17 cellular contexts compared by ENCODE assay signal in genomic region chr1:94096797-94097549, GRCh38. TPM values are rescaled to one million over a fixed set of nuclear protein-coding genes. Genes with fewer than 3 reads are reported as not detected.
DNase-seq lines count a peak whose midpoint lies in the region; ATAC-seq, FAIRE-seq and TF ChIP-seq lines count a peak whose summit lies in the region.
"Had no signal": no experiment of that assay in that cellular context is flagged by ENCODE, and none has a peak within 500 bp of the region (broad histone marks: within the 10 kb centered on the region; RNA-seq: fewer than 3 reads in every experiment).

No MANE protein-coding gene starts in this region.

- H3K27ac ChIP-seq in heart left ventricle, result peak overlapping the region; percentile 45 to 94 (median 82)

- H3K27me3 Mint-ChIP-seq in HFFc6 (ENCODE audit: insufficient read depth), result peaks cover 5% of the 10 kb centered on the region

- peaks cover 0 to 66% (median 48%) of the 10 kb centered on the region in 12 donors for H3K4me1 ChIP-seq in heart left ventricle
- H3K4me1 ChIP-seq: HAP-1 had no signal

- H3K36me3 ChIP-seq in heart left ventricle, result no peaks in the 10 kb centered on the region
- H3K36me3 ChIP-seq: HAP-1 had no signal

- ATAC-seq in Right ventricle myocardium inferior (peak; percentile 5), heart left ventricle (no peak)
- ATAC-seq: activated CD8-positive, alpha-beta T cell treated with anti-CD3 and anti-CD28 coated beads, Interleukin-2, amount 10 ng/mL, durations not matched to agents 7 days and 5 days; effector memory CD8-positive, alpha-beta T cell; K562 had no signal

- H3K9me3 ChIP-seq in heart left ventricle, result no peaks in the 10 kb centered on the region
- H3K9me3 ChIP-seq: HAP-1 had no signal

- TF ChIP-seq CTCF in heart left ventricle (IDR thresholded peaks at IDR 0.05), result no peak
- TF ChIP-seq CTCF in retinal pigment epithelial cell (conservative IDR thresholded peaks at IDR 0.05; ENCODE audit: low read depth, low read length), result no peak
- TF ChIP-seq CTCF in HFFc6 (IDR thresholded peaks at IDR 0.05), result no peak

- H3K27me3 ChIP-seq in heart left ventricle, result peaks cover 0 to 17% (median 0%) of the 10 kb centered on the region in 9 donors

- H3K4me1 Mint-ChIP-seq in HFFc6 (ENCODE audit: low read depth), result peaks cover 49% of the 10 kb centered on the region

- no peak overlapping the region for H3K4me3 Mint-ChIP-seq in HFFc6
- H3K4me3 Mint-ChIP-seq: activated CD8-positive, alpha-beta T cell treated with anti-CD3 and anti-CD28 coated beads, Interleukin-2, amount 10 ng/mL, durations not matched to agents 7 days and 5 days; activated naive CD4-positive, alpha-beta T cell treated with anti-CD3 and anti-CD28 coated beads, Interleukin-2, amount 10 ng/mL, durations not matched to agents 7 days and 5 days; effector memory CD8-positive, alpha-beta T cell; T-helper 1 cell treated with Interleukin-12 subunit alpha and Interleukin-12 subunit beta and Interleukin-4 antibody, amounts not matched to agents 30 μg/mL and 1 μg/mL, for 36 hours had no signal

- no peaks in the 10 kb centered on the region for H3K36me3 Mint-ChIP-seq in HFFc6 (ENCODE audit: low read depth)
- H3K36me3 Mint-ChIP-seq: activated naive CD4-positive, alpha-beta T cell treated with anti-CD3 and anti-CD28 coated beads, Interleukin-2, amount 10 ng/mL, durations not matched to agents 7 days and 5 days had no signal

- DNase-seq in Right ventricle myocardium inferior (ENCODE audit: missing footprints) (no peak), cardiac septum (ENCODE audit: low spot score) (no peak), heart left ventricle (peak in 1 of 5 donors; percentile 59), retinal pigment epithelial cell (ENCODE audit: low read depth) (peak; percentile 64), HFFc6 (no peak), dermis blood vessel endothelial cell (no peak), retina (no peak), H54 (ENCODE audit: insufficient read length, low spot score) (no peak)
- DNase-seq: activated CD8-positive, alpha-beta T cell treated with anti-CD3 and anti-CD28 coated beads, Interleukin-2, amount 10 ng/mL, durations not matched to agents 7 days and 5 days; activated naive CD4-positive, alpha-beta T cell treated with anti-CD3 and anti-CD28 coated beads, Interleukin-2, amount 10 ng/mL, durations not matched to agents 7 days and 5 days; DMS53; effector memory CD8-positive, alpha-beta T cell; NCI-H2081 treated with DMSO at 0.1 percent for 48 hours had no signal

- no peak overlapping the region for H3K27ac Mint-ChIP-seq in HFFc6
- H3K27ac Mint-ChIP-seq: activated CD8-positive, alpha-beta T cell treated with anti-CD3 and anti-CD28 coated beads, Interleukin-2, amount 10 ng/mL, durations not matched to agents 7 days and 5 days; activated naive CD4-positive, alpha-beta T cell treated with anti-CD3 and anti-CD28 coated beads, Interleukin-2, amount 10 ng/mL, durations not matched to agents 7 days and 5 days; effector memory CD8-positive, alpha-beta T cell; T-helper 1 cell treated with Interleukin-12 subunit alpha and Interleukin-12 subunit beta and Interleukin-4 antibody, amounts not matched to agents 30 μg/mL and 1 μg/mL, for 36 hours had no signal

- no peak for FAIRE-seq in H54 (lab: Jason Lieb, UNC)
- FAIRE-seq: A204.1, K562 had no signal

- 77 to 85% (median 80%) methylated on average over 10 of the region's 10 CpGs for WGBS in heart left ventricle, 4 donors

- H3K4me3 ChIP-seq in heart left ventricle, result no peak overlapping the region
- H3K4me3 ChIP-seq in retinal pigment epithelial cell (ENCODE audit: low read length), result no peak overlapping the region
- H3K4me3 ChIP-seq: HAP-1, K562 had no signal

- intact Hi-C loops in Right ventricle myocardium inferior (cut with DNase I) (loop anchor here (5.0 kb wide), 1 partner anchor 35 kb away; no protein-coding TSS in a partner anchor), cardiac septum (cut with DNase I) (no loop called here), heart left ventricle (cut with DNase I) (loop anchor here in 2 of 10 donors (5.0 to 10.0 kb wide), 2 partner anchors 35 to 68 kb away; no protein-coding TSS in a partner anchor)

- H3K9me3 Mint-ChIP-seq in HFFc6, result no peaks in the 10 kb centered on the region
- H3K9me3 Mint-ChIP-seq: activated naive CD4-positive, alpha-beta T cell treated with anti-CD3 and anti-CD28 coated beads, Interleukin-2, amount 10 ng/mL, durations not matched to agents 7 days and 5 days; effector memory CD8-positive, alpha-beta T cell; T-helper 1 cell treated with Interleukin-12 subunit alpha and Interleukin-12 subunit beta and Interleukin-4 antibody, amounts not matched to agents 30 μg/mL and 1 μg/mL, for 36 hours had no signal

- TF ChIP-seq POLR2A in heart left ventricle (IDR thresholded peaks at IDR 0.05), result no peak
- no peak for TF ChIP-seq POLR2A in H54 (IDR thresholded peaks at IDR 0.05; ENCODE audit: low read depth, low read length)

RNA-seq across cellular contexts. Expression of gene ABCA4, which starts 24.0 kb away (rescaled TPM):
- total RNA-seq in Right ventricle myocardium inferior (0.11 TPM), cardiac septum (0.19 TPM), heart left ventricle (under 1 TPM in 7 of 9 donors, not detected in 2; 0.13 to 0.37 (median 0.24) TPM), dermis blood vessel endothelial cell (113 and 177 TPM in 2 replicates)
- polyA plus RNA-seq in heart left ventricle, result under 1 TPM; 0.04 to 0.08 TPM
- total RNA-seq in HFFc6 (2021; fragmentation: NEBNext Ultra II Directional; extraction: Animal tissue kit (Norgen Biotek cat#: 25700)), result under 1 TPM in 3 of 6 experiments, not detected in 3; 0.03 to 0.09 (median 0.05) TPM
- total RNA-seq: activated CD8-positive, alpha-beta T cell treated with anti-CD3 and anti-CD28 coated beads, Interleukin-2, amount 10 ng/mL, durations not matched to agents 7 days and 5 days; K562 had no signal

Comparison
In these comparisons a context has a peak if more than half of its experiments do, and no peak if none do; other contexts are left out.
1. RNA of gene ABCA4, which starts 24.0 kb away (total RNA-seq): 113 to 177 TPM in dermis blood vessel endothelial cell; 0.19 TPM in cardiac septum (single experiment), 0.13 to 0.37 TPM in heart left ventricle, 0.11 TPM in Right ventricle myocardium inferior (single experiment) and 0.03 to 0.09 TPM in HFFc6; every median in the first group is over 10 times any median in the second.